Comparison of ENCODE assay signal across 8 cellular contexts in genomic region chr11:6604081-6604626, GRCh38. TPM values are rescaled to one million over a fixed set of nuclear protein-coding genes. Genes with fewer than 3 reads are reported as not detected.
DNase-seq lines count a peak whose midpoint lies in the region; ATAC-seq and TF ChIP-seq lines count a peak whose summit lies in the region.

No MANE protein-coding gene starts in this region.

- H3K27ac ChIP-seq in esophagus squamous epithelium: peak overlapping the region; percentile 90 to 99 (median 96)
- peak overlapping the region; percentile 98 for H3K27ac ChIP-seq in muscle layer of duodenum (ENCODE audit: low read length)
- peak overlapping the region; percentile 91 to 99 (median 95) for H3K27ac ChIP-seq in upper lobe of left lung

- peak overlapping the region; percentile 91 for H3K9ac ChIP-seq in NT2/D1 (ENCODE audit: insufficient read length, low read depth)

- peak; percentile 37 for ATAC-seq in GM18519 (IDR thresholded peaks at IDR 0.05; ENCODE audit: low FRiP score, unreplicated experiment)
- peak; percentile 36 for ATAC-seq in HG03045 (IDR thresholded peaks at IDR 0.05; ENCODE audit: unreplicated experiment)
- peak; percentile 58 to 63 for ATAC-seq in upper lobe of left lung (ENCODE audit: low FRiP score in 2 of 2)

- no peak for TF ChIP-seq EP300 in upper lobe of left lung (IDR thresholded peaks at IDR 0.05)

- TF ChIP-seq CTCF in esophagus squamous epithelium (IDR thresholded peaks at IDR 0.05): peak in 1 of 6 experiments; percentile 10
- TF ChIP-seq CTCF in upper lobe of left lung (IDR thresholded peaks at IDR 0.05): no peak

- TF ChIP-seq POLR2A in esophagus squamous epithelium (IDR thresholded peaks at IDR 0.05): no peak
- peak in 1 of 4 donors; percentile 12 for TF ChIP-seq POLR2A in upper lobe of left lung (IDR thresholded peaks at IDR 0.05)

- WGBS in esophagus squamous epithelium, 2 donors: 0 to 1% methylated on average over 15 to 17 of the region's 20 CpGs
- WGBS in upper lobe of left lung, 2 donors: 0 to 3% methylated on average over 9 to 20 of the region's 20 CpGs

- H3K4me1 ChIP-seq in NT2/D1 (ENCODE audit: insufficient read depth, insufficient read length) (peaks cover 4% of the 10 kb centered on the region), esophagus squamous epithelium (peaks cover 22 to 83% (median 57%) of the 10 kb centered on the region in 3 donors), muscle layer of duodenum (ENCODE audit: control insufficient read depth in 1 of 2, insufficient read depth in 2 of 2, low read length in 2 of 2) (peaks cover 39 to 68% of the 10 kb centered on the region in 2 donors), upper lobe of left lung (peaks cover 50 to 65% (median 60%) of the 10 kb centered on the region in 4 donors)

- DNase-seq in AML-193 (lab: John Stamatoyannopoulos, UW) (peak; percentile 40 to 58), NT2/D1 (ENCODE audit: low read depth, low spot score) (no peak), activated T-cell treated with anti-CD3 and anti-CD28 coated beads for 48 hours (ENCODE audit: low read depth) (peak; percentile 30), esophagus squamous epithelium (lab: John Stamatoyannopoulos, UW) (no peak), upper lobe of left lung (peak; percentile 60 to 67)

- no peaks in the 10 kb centered on the region for H3K9me3 ChIP-seq in NT2/D1 (ENCODE audit: insufficient read depth, low read length)
- H3K9me3 ChIP-seq in esophagus squamous epithelium: no peaks in the 10 kb centered on the region
- no peaks in the 10 kb centered on the region for H3K9me3 ChIP-seq in muscle layer of duodenum (ENCODE audit: control insufficient read depth in 1 of 2, low read length in 2 of 2)
- H3K9me3 ChIP-seq in upper lobe of left lung: no peaks in the 10 kb centered on the region

- H3K4me3 ChIP-seq in NT2/D1 (ENCODE audit: insufficient read length, low read depth): peak overlapping the region; percentile 84
- peak overlapping the region; percentile 81 to 92 (median 86) for H3K4me3 ChIP-seq in esophagus squamous epithelium
- H3K4me3 ChIP-seq in muscle layer of duodenum (ENCODE audit: low read depth in 1 of 2, low read length in 2 of 2): peak overlapping the region; percentile 95 to 98
- H3K4me3 ChIP-seq in upper lobe of left lung: peak overlapping the region; percentile 38 to 92 (median 66)

- H3K36me3 ChIP-seq in NT2/D1 (ENCODE audit: insufficient read depth, insufficient read length, low read length) (peaks cover 69% of the 10 kb centered on the region), esophagus squamous epithelium (peaks cover 20 to 48% (median 34%) of the 10 kb centered on the region in 3 donors), muscle layer of duodenum (ENCODE audit: control insufficient read depth in 1 of 2, insufficient read depth in 2 of 2, low read length in 2 of 2) (peaks cover 39 to 40% of the 10 kb centered on the region in 2 donors), upper lobe of left lung (peaks cover 25 to 43% (median 38%) of the 10 kb centered on the region in 4 donors)

- H3K27me3 ChIP-seq in NT2/D1 (ENCODE audit: insufficient read depth, insufficient read length): no peaks in the 10 kb centered on the region
- no peaks in the 10 kb centered on the region for H3K27me3 ChIP-seq in esophagus squamous epithelium
- H3K27me3 ChIP-seq in muscle layer of duodenum (ENCODE audit: low read depth, low read length): no peaks in the 10 kb centered on the region
- no peaks in the 10 kb centered on the region for H3K27me3 ChIP-seq in upper lobe of left lung

- intact Hi-C loops in esophagus squamous epithelium (cut with DNase I): loop anchor here (5.0 kb wide), 1 partner anchor 78 kb away; the partner anchor contains the start of gene MRPL17

RNA-seq across cellular contexts. Expression of gene ILK, which starts 0.6 kb away (rescaled TPM):
- total RNA-seq in esophagus squamous epithelium (100 to 1,000 TPM in 1 of 4 donors, 10 to 100 TPM in 3; 34.5 to 128 (median 49.5) TPM), upper lobe of left lung (100 to 1,000 TPM; 130 to 191 (median 146) TPM)

RNA-seq across cellular contexts. Expression of gene RRP8, which starts 0.7 kb away (rescaled TPM):
- total RNA-seq in esophagus squamous epithelium: 10 to 100 TPM; 10.9 to 23.5 (median 15.7) TPM
- total RNA-seq in upper lobe of left lung: 10 to 100 TPM; 13.4 to 25.2 (median 22.1) TPM

RNA-seq across cellular contexts. Expression of gene TAF10, which starts 7.9 kb away (rescaled TPM):
- 10 to 100 TPM; 31.9 to 69.2 (median 48.6) TPM for total RNA-seq in esophagus squamous epithelium
- total RNA-seq in upper lobe of left lung: 100 to 1,000 TPM in 3 of 6 donors, 10 to 100 TPM in 3; 60.8 to 153 (median 96.5) TPM

RNA-seq across cellular contexts. Expression of gene TPP1, which starts 15.1 kb away (rescaled TPM):
- total RNA-seq in esophagus squamous epithelium: 10 to 100 TPM; 15.4 to 34.9 (median 27.8) TPM
- total RNA-seq in upper lobe of left lung: 100 to 1,000 TPM in 4 of 6 donors, 10 to 100 TPM in 2; 71.6 to 240 (median 145) TPM

RNA-seq across cellular contexts. Expression of gene DCHS1, which starts 51.5 kb away (rescaled TPM):
- total RNA-seq in esophagus squamous epithelium (1 to 10 TPM; 1.1 to 9.9 (median 2.3) TPM), upper lobe of left lung (10 to 100 TPM in 4 of 6 donors, 1 to 10 TPM in 2; 9.2 to 32.2 (median 12.8) TPM)

Comparison
In these comparisons a context has a peak if more than half of its experiments do, and no peak if none do; other contexts are left out.
1. DNase-seq: peak in AML-193 (2 of 2), activated T-cell treated with anti-CD3 and anti-CD28 coated beads for 48 hours (single experiment) and upper lobe of left lung (2 of 2); none in NT2/D1 (single experiment) and esophagus squamous epithelium (single experiment).
2. Peak in every context shown above with its lines, with median percentiles within 50 percentile points of each other: ATAC-seq, H3K4me3 ChIP-seq and H3K27ac ChIP-seq.